10 cellular contexts compared by ENCODE assay signal in the genomic region with DNA sequence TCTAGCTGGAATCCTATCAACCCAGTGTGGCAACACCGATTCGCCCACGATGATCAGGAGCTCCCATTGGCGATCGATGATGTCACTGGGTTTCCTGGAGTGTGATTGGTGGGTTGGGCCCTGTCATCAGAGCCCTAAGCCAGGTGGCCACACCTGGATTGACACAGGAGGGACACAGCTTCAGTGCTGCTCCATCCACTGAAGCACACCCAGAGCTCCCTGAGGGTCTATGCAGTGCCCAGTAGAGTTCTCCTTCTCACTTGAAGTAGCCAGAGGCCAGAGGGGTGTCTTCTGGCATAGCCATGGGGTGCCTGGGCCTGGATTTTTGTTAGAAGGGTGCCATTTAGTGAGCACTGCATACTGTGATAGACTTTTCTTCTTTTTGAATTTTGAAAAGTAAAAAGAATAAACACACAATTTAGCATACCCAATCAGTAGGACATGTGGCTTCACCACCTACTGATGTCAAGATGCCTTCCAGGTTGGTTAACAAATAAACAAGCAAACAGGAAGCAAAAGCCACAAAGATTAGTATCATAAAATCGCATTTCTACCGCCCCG.
DNase-seq lines count a peak whose midpoint lies in the region; ATAC-seq and TF ChIP-seq lines count a peak whose summit lies in the region.
"Had no signal": no experiment of that assay in that cellular context is flagged by ENCODE, and none has a peak within 500 bp of the region (broad histone marks: within the 10 kb centered on the region; RNA-seq: fewer than 3 reads in every experiment).

No MANE protein-coding gene starts in this region.

- no peak for ATAC-seq in HG02588 (IDR thresholded peaks at IDR 0.05; ENCODE audit: unreplicated experiment)

- TF ChIP-seq CTCF in neutrophil (IDR thresholded peaks at IDR 0.05) (no peak), ovary (IDR thresholded peaks at IDR 0.05) (no peak)

- 84 to 97% (median 90%) methylated on average over 8 of the region's 8 CpGs for WGBS in ovary, 3 donors

- H3K27me3 ChIP-seq in neutrophil (no peaks in the 10 kb centered on the region), ovary (no peaks in the 10 kb centered on the region)

- TF ChIP-seq EP300 in ovary (IDR thresholded peaks at IDR 0.05): no peak

- H3K4me1 ChIP-seq in neutrophil (ENCODE audit: control insufficient read depth in 1 of 2, insufficient read depth in 1 of 2, low read depth in 1 of 2, low read length in 1 of 2): peaks cover 45 to 58% of the 10 kb centered on the region in 2 experiments
- H3K4me1 ChIP-seq in ovary (ENCODE audit: insufficient read depth): peaks cover 8% of the 10 kb centered on the region

- H3K27ac ChIP-seq in neutrophil (peak overlapping the region; percentile 80), ovary (no peak overlapping the region)

- peaks cover 21% of the 10 kb centered on the region for H3K36me3 ChIP-seq in neutrophil
- no peaks in the 10 kb centered on the region for H3K36me3 ChIP-seq in ovary

- intact Hi-C loops in ovary (cut with DNase I): no loop called here

- DNase-seq in NCI-H2227 (lab: John Stamatoyannopoulos, UW; ENCODE audit: unreplicated experiment) (peak; percentile 28), NCI-H2227 treated with DMSO at 0.1 percent for 48 hours (lab: John Stamatoyannopoulos, UW) (no peak), NCI-H510A (lab: John Stamatoyannopoulos, UW) (peak; percentile 34), cerebellar cortex (ENCODE audit: low spot score) (peak; percentile 21), ovary (no peak), HCEC 1CT (no peak)
- DNase-seq: activated CD8-positive, alpha-beta memory T cell treated with anti-CD3 and anti-CD28 coated beads for 24 hours had no signal

- H3K4me3 ChIP-seq in neutrophil (ENCODE audit: low read depth in 1 of 2, low read length in 1 of 2): no peak overlapping the region
- no peak overlapping the region for H3K4me3 ChIP-seq in ovary
- H3K4me3 ChIP-seq: lung had no signal

- no peaks in the 10 kb centered on the region for H3K9me3 ChIP-seq in neutrophil
- H3K9me3 ChIP-seq in ovary: no peaks in the 10 kb centered on the region

- TF ChIP-seq POLR2A in ovary (IDR thresholded peaks at IDR 0.05): no peak

Comparison
In these comparisons a context has a peak if more than half of its experiments do, and no peak if none do; other contexts are left out.
1. DNase-seq: peak in NCI-H2227 (single experiment), NCI-H510A (single experiment) and cerebellar cortex (single experiment); none in NCI-H2227 treated with DMSO at 0.1 percent for 48 hours (single experiment), ovary (0 of 5) and HCEC 1CT (single experiment).